Comparison of ENCODE assay signal across 8 cellular contexts in genomic region chr1:202343652-202344349, GRCh38. TPM values are rescaled to one million over a fixed set of nuclear protein-coding genes. Genes with fewer than 3 reads are reported as not detected.
DNase-seq lines count a peak whose midpoint lies in the region; ATAC-seq, FAIRE-seq and TF ChIP-seq lines count a peak whose summit lies in the region.

No MANE protein-coding gene starts in this region.

- FAIRE-seq in A204.1 (lab: Jason Lieb, UNC): peak; percentile 94

- no peaks in the 10 kb centered on the region for H3K9me3 ChIP-seq in suprapubic skin

- H3K27ac ChIP-seq in suprapubic skin: no peak overlapping the region

- H3K4me3 Mint-ChIP-seq in activated B cell treated with CpG ODN at 0.5 μM for 24 hours (peak overlapping the region; percentile 56), glutamatergic neuron (ENCODE audit: unreplicated experiment) (no peak overlapping the region)

- H3K4me3 ChIP-seq in GM06990 (replicated peaks; ENCODE audit: low read depth, low read length) (no peak overlapping the region), suprapubic skin (no peak overlapping the region)

- TF ChIP-seq POLR2A in suprapubic skin (IDR thresholded peaks at IDR 0.05): no peak

- peak; percentile 15 for DNase-seq in GM06990 (ENCODE audit: extremely low read depth, insufficient read length)
- peak; percentile 56 for DNase-seq in NCI-H2107 (lab: John Stamatoyannopoulos, UW)
- DNase-seq in activated B cell treated with CpG ODN at 0.5 μM for 24 hours: no peak
- no peak for DNase-seq in glutamatergic neuron
- DNase-seq in suprapubic skin (ENCODE audit: low spot score in 2 of 2): no peak
- no peak for DNase-seq in GOT3 (lab: John Stamatoyannopoulos, UW)

- WGBS in suprapubic skin: 68% methylated on average over 4 of the region's 4 CpGs

- H3K27ac Mint-ChIP-seq in activated B cell treated with CpG ODN at 0.5 μM for 24 hours (peak overlapping the region; percentile 25), glutamatergic neuron (ENCODE audit: unreplicated experiment) (peak overlapping the region; percentile 41)

- POLR2A ChIA-PET in activated B cell treated with CpG ODN at 0.5 μM for 24 hours (lab: Charles Lee): no interaction called here

- no peak for TF ChIP-seq EP300 in suprapubic skin (IDR thresholded peaks at IDR 0.05)

- H3K27me3 Mint-ChIP-seq in activated B cell treated with CpG ODN at 0.5 μM for 24 hours (no peaks in the 10 kb centered on the region), glutamatergic neuron (ENCODE audit: unreplicated experiment) (peaks cover 2% of the 10 kb centered on the region)

- H3K4me1 ChIP-seq in suprapubic skin: peaks cover 7% of the 10 kb centered on the region

- H3K36me3 Mint-ChIP-seq in activated B cell treated with CpG ODN at 0.5 μM for 24 hours (ENCODE audit: low read depth) (peaks cover 7% of the 10 kb centered on the region), glutamatergic neuron (ENCODE audit: unreplicated experiment) (no peaks in the 10 kb centered on the region)

- H3K36me3 ChIP-seq in GM06990 (ENCODE audit: control insufficient read depth, insufficient read depth, low read length) (no peaks in the 10 kb centered on the region), suprapubic skin (no peaks in the 10 kb centered on the region)

- intact Hi-C loops in activated B cell treated with CpG ODN at 0.5 μM for 24 hours (cut with micrococcal nuclease): loop anchor here (1.0 to 2.0 kb wide), 3 partner anchors 376 to 655 kb away; no protein-coding TSS in a partner anchor

- TF ChIP-seq CTCF in GM06990 (IDR thresholded peaks at IDR 0.05; ENCODE audit: insufficient read depth, low read length, poor library complexity, severe bottlenecking): peak; percentile 70
- TF ChIP-seq CTCF in activated B cell treated with CpG ODN at 0.5 μM for 24 hours (IDR thresholded peaks at IDR 0.05): no peak
- peak; percentile 79 for TF ChIP-seq CTCF in glutamatergic neuron (IDR thresholded peaks at IDR 0.05; ENCODE audit: partially characterized antibody, unreplicated experiment)
- peak; percentile 30 to 66 for TF ChIP-seq CTCF in suprapubic skin (IDR thresholded peaks at IDR 0.05)

- CTCF ChIA-PET in activated B cell treated with CpG ODN at 0.5 μM for 24 hours (lab: Charles Lee): interaction anchor here (0.6 to 1.7 kb wide), 5 partner anchors 12 to 375 kb away, joined by 3 to 16 read pairs (median 4); no protein-coding TSS in a partner anchor

- ATAC-seq in activated B cell treated with CpG ODN at 0.5 μM for 24 hours (ENCODE audit: low read depth) (no peak), HG03354 (IDR thresholded peaks at IDR 0.05; ENCODE audit: poor library complexity, severe bottlenecking, unreplicated experiment) (no peak)

- H3K27me3 ChIP-seq in GM06990 (replicated peaks; ENCODE audit: control insufficient read depth, insufficient read depth, low read length): no peaks in the 10 kb centered on the region
- no peaks in the 10 kb centered on the region for H3K27me3 ChIP-seq in suprapubic skin

- H3K9me3 Mint-ChIP-seq in activated B cell treated with CpG ODN at 0.5 μM for 24 hours: no peaks in the 10 kb centered on the region
- no peaks in the 10 kb centered on the region for H3K9me3 Mint-ChIP-seq in glutamatergic neuron (ENCODE audit: unreplicated experiment)

- peaks cover 29% of the 10 kb centered on the region for H3K4me1 Mint-ChIP-seq in activated B cell treated with CpG ODN at 0.5 μM for 24 hours
- peaks cover 12% of the 10 kb centered on the region for H3K4me1 Mint-ChIP-seq in glutamatergic neuron (ENCODE audit: low read depth, unreplicated experiment)

RNA-seq across cellular contexts. Expression of gene UBE2T, which starts 2.1 kb away (rescaled TPM):
- total RNA-seq in activated B cell treated with CpG ODN at 0.5 μM for 24 hours: 7.4 and 8.6 TPM in 2 replicates
- total RNA-seq in glutamatergic neuron (ENCODE audit: unreplicated experiment): 20.8 TPM
- 10 to 100 TPM in 2 of 4 donors, 1 to 10 TPM in 2; 4.1 to 13.3 (median 7.6) TPM for total RNA-seq in suprapubic skin

RNA-seq across cellular contexts. Expression of gene PPP1R12B, which starts 4.7 kb away (rescaled TPM):
- total RNA-seq in activated B cell treated with CpG ODN at 0.5 μM for 24 hours (22.4 and 25.7 TPM in 2 replicates), glutamatergic neuron (ENCODE audit: unreplicated experiment) (37.3 TPM), suprapubic skin (10 to 100 TPM; 28.4 to 90.7 (median 30.8) TPM)

Comparison
In these comparisons a context has a peak if more than half of its experiments do, and no peak if none do; other contexts are left out.
1. DNase-seq: peak in GM06990 (single experiment) and NCI-H2107 (single experiment); none in activated B cell treated with CpG ODN at 0.5 μM for 24 hours (single experiment), glutamatergic neuron (single experiment), suprapubic skin (0 of 2) and GOT3 (single experiment).